Comparison of ENCODE assay signal across 1 cellular context in genomic region chr7:143239822-143240221, GRCh38.
TF ChIP-seq lines count a peak whose summit lies in the region.

No MANE protein-coding gene starts in this region.

TF ChIP-seq in SK-N-SH treated with all-trans-retinoic acid at 6 μM for 48 hours, 23 proteins besides CTCF, POLR2A, EP300 and RAD21 (continued from another document):
- TF ChIP-seq PATZ1 (CRISPR knock-in tag; IDR thresholded peaks at IDR 0.05; ENCODE audit: borderline replicate concordance), result no peak
- no peak for TF ChIP-seq ZNF8 (CRISPR knock-in tag; IDR thresholded peaks at IDR 0.05)
- no peak for TF ChIP-seq TOX (CRISPR knock-in tag; IDR thresholded peaks at IDR 0.05; ENCODE audit: borderline replicate concordance)
- no peak for TF ChIP-seq ZNF565 (CRISPR knock-in tag; conservative IDR thresholded peaks at IDR 0.05; ENCODE audit: low read depth)
- TF ChIP-seq CREB5 (CRISPR knock-in tag; IDR thresholded peaks at IDR 0.05; ENCODE audit: low read depth), result no peak
- TF ChIP-seq BACH2 (CRISPR knock-in tag; IDR thresholded peaks at IDR 0.05; ENCODE audit: borderline replicate concordance), result no peak
- no peak for TF ChIP-seq RARB (CRISPR knock-in tag; IDR thresholded peaks at IDR 0.05)
- TF ChIP-seq GLIS3 (CRISPR knock-in tag; IDR thresholded peaks at IDR 0.05), result no peak
- TF ChIP-seq ZFP3 (CRISPR knock-in tag; IDR thresholded peaks at IDR 0.05), result no peak
- no peak for TF ChIP-seq PPARA (CRISPR knock-in tag; IDR thresholded peaks at IDR 0.05; ENCODE audit: borderline replicate concordance)
